In the genomic region with DNA sequence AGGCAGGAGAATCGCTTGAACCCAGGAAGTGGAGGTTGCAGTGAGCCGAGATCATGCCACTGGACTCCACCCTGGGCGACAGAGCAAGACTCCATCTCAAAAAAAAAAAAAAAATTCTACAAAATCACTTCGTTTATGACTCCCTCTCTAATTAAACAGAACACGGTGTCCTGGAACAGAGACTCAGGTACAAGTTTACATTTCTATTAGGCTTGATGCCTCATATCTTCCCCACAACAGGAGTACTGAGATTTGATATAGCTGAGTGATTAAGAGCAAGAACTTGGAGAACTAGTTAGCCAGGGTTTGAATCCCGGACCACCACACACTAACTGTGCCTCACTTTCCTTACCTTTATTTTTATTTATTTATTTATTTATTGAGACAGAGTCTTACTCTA, we compare ENCODE assay signal across 23 cellular contexts. TPM values are rescaled to one million over a fixed set of nuclear protein-coding genes. Genes with fewer than 3 reads are reported as not detected.
DNase-seq lines count a peak whose midpoint lies in the region; ATAC-seq and TF ChIP-seq lines count a peak whose summit lies in the region.
"Had no signal": no experiment of that assay in that cellular context is flagged by ENCODE, and none has a peak within 500 bp of the region (broad histone marks: within the 10 kb centered on the region; RNA-seq: fewer than 3 reads in every experiment).

No MANE protein-coding gene starts in this region.

- no peak for TF ChIP-seq CTCF in LNCaP clone FGC (IDR thresholded peaks at IDR 0.05; ENCODE audit: control insufficient read depth, extremely low read depth, insufficient read depth)
- TF ChIP-seq CTCF in progenitor cell of endocrine pancreas (IDR thresholded peaks at IDR 0.05; ENCODE audit: unreplicated experiment) = no peak
- no peak for TF ChIP-seq CTCF in vagina (IDR thresholded peaks at IDR 0.05)

- no peak overlapping the region for H4K91ac ChIP-seq in mesenchymal stem cell (ENCODE audit: low read length)

- no peak overlapping the region for H2BK12ac ChIP-seq in mesenchymal stem cell (ENCODE audit: low read length in 2 of 2)

- intact Hi-C loops in vagina (cut with DNase I) = no loop called here

- no peak overlapping the region for H2AK5ac ChIP-seq in mesenchymal stem cell (ENCODE audit: low read length, severe bottlenecking)

- H3K4me3 ChIP-seq in LNCaP clone FGC (ENCODE audit: low read depth, low read length) = no peak overlapping the region
- H3K4me3 ChIP-seq in vagina = no peak overlapping the region
- H3K4me3 ChIP-seq in mesenchymal stem cell (ENCODE audit: insufficient read depth in 1 of 2, low read depth in 1 of 2, low read length in 2 of 2) = no peak overlapping the region
- H3K4me3 ChIP-seq: adrenal gland, GM23248, smooth muscle cell had no signal

- H4K8ac ChIP-seq in mesenchymal stem cell (ENCODE audit: low read length) = no peak overlapping the region

- H3K4me2 ChIP-seq in mesenchymal stem cell (ENCODE audit: low read length, poor library complexity, severe bottlenecking) = no peak overlapping the region
- H3K4me2 ChIP-seq: smooth muscle cell had no signal

- H3K36me3 Mint-ChIP-seq in progenitor cell of endocrine pancreas (ENCODE audit: insufficient read depth) = peaks cover 7% of the 10 kb centered on the region
- H3K36me3 Mint-ChIP-seq: CD4-positive, alpha-beta memory T cell; stimulated activated effector memory CD8-positive, alpha-beta T cell treated with anti-CD3 and anti-CD28 coated beads, Interleukin-12 subunit alpha, Interleukin-12 subunit beta, amount 100 ng/mL, for 72 hours had no signal

- peak overlapping the region; percentile 59 for H3K27ac Mint-ChIP-seq in progenitor cell of endocrine pancreas
- H3K27ac Mint-ChIP-seq: activated CD4-positive, alpha-beta T cell treated with anti-CD3 and anti-CD28 coated beads for 36 hours; activated T-cell treated with anti-CD3 and anti-CD28 coated beads, Interleukin-2, amount 50 U/mL, for 24 hours; effector memory CD8-positive, alpha-beta T cell; HFFc6; stimulated activated effector memory CD8-positive, alpha-beta T cell treated with anti-CD3 and anti-CD28 coated beads, Interleukin-12 subunit alpha, Interleukin-12 subunit beta, amount 100 ng/mL, for 72 hours had no signal

- DNase-seq in LNCaP clone FGC (ENCODE audit: low read depth) = peak; percentile 79
- no peak for DNase-seq in epithelial cell of prostate (ENCODE audit: low read depth, low spot score)
- DNase-seq in progenitor cell of endocrine pancreas (ENCODE audit: low spot score, unreplicated experiment) = no peak
- no peak for DNase-seq in vagina (ENCODE audit: extremely low spot score in 2 of 2)
- DNase-seq in mesenchymal stem cell = no peak
- no peak for DNase-seq in NCI-H1092 treated with DMSO at 0.1 percent for 48 hours (lab: John Stamatoyannopoulos, UW)
- DNase-seq: activated CD4-positive, alpha-beta T cell treated with anti-CD3 and anti-CD28 coated beads for 36 hours; activated T-cell treated with anti-CD3 and anti-CD28 coated beads, Interleukin-2, amount 50 U/mL, for 24 hours; adrenal gland; effector memory CD8-positive, alpha-beta T cell; GM23248; HFFc6; Karpas-422; kidney glomerular epithelial cell; mammary epithelial cell; NCI-H1694 treated with DMSO at 0.1 percent for 48 hours; NCI-H2171; stimulated activated CD4-positive, alpha-beta T cell treated with anti-CD3 and anti-CD28 coated beads, Interleukin-2, amount 100 ng/mL, for 48 hours had no signal

- H3K27me3 ChIP-seq in vagina (no peaks in the 10 kb centered on the region), mesenchymal stem cell (ENCODE audit: control insufficient read depth in 1 of 2, insufficient read depth in 1 of 2, low read length in 2 of 2) (no peaks in the 10 kb centered on the region)
- H3K27me3 ChIP-seq: adrenal gland had no signal

- H3K14ac ChIP-seq in mesenchymal stem cell (ENCODE audit: low read length in 2 of 2) = no peak overlapping the region

- H2BK5ac ChIP-seq in mesenchymal stem cell (ENCODE audit: low read depth, low read length, poor library complexity, severe bottlenecking) = no peak overlapping the region

- peaks cover 22% of the 10 kb centered on the region for H3K4me1 Mint-ChIP-seq in progenitor cell of endocrine pancreas (ENCODE audit: low read depth)

- H2BK15ac ChIP-seq in mesenchymal stem cell (ENCODE audit: low read depth, poor library complexity, severe bottlenecking) = no peak overlapping the region

- H3K79me1 ChIP-seq in mesenchymal stem cell (replicated peaks; ENCODE audit: low read length, poor library complexity, severe bottlenecking) = no peaks in the 10 kb centered on the region

- H2AFZ ChIP-seq in mesenchymal stem cell (ENCODE audit: low read depth, low read length) = no peak overlapping the region

- ATAC-seq in HG02970 (IDR thresholded peaks at IDR 0.05; ENCODE audit: low FRiP score, unreplicated experiment) = no peak
- ATAC-seq: activated CD4-positive, alpha-beta T cell treated with anti-CD3 and anti-CD28 coated beads for 36 hours; effector memory CD8-positive, alpha-beta T cell; Panc1; stimulated activated effector memory CD8-positive, alpha-beta T cell treated with anti-CD3 and anti-CD28 coated beads, Interleukin-12 subunit alpha, Interleukin-12 subunit beta, amount 100 ng/mL, for 72 hours had no signal

- H3K27me3 Mint-ChIP-seq in progenitor cell of endocrine pancreas = no peaks in the 10 kb centered on the region
- H3K27me3 Mint-ChIP-seq: activated CD4-positive, alpha-beta T cell treated with anti-CD3 and anti-CD28 coated beads for 36 hours; activated T-cell treated with anti-CD3 and anti-CD28 coated beads, Interleukin-2, amount 50 U/mL, for 24 hours; CD4-positive, alpha-beta memory T cell; effector memory CD8-positive, alpha-beta T cell had no signal

- no peak overlapping the region for H2BK120ac ChIP-seq in mesenchymal stem cell (ENCODE audit: low read depth, low read length)

- no peak overlapping the region for H3K4ac ChIP-seq in mesenchymal stem cell (ENCODE audit: low read depth in 1 of 2, low read length in 2 of 2)

- H3K9me3 Mint-ChIP-seq in progenitor cell of endocrine pancreas (ENCODE audit: low read depth) = no peaks in the 10 kb centered on the region
- H3K9me3 Mint-ChIP-seq: activated T-cell treated with anti-CD3 and anti-CD28 coated beads, Interleukin-2, amount 50 U/mL, for 24 hours; CD4-positive, alpha-beta memory T cell; effector memory CD8-positive, alpha-beta T cell; HFFc6; stimulated activated effector memory CD8-positive, alpha-beta T cell treated with anti-CD3 and anti-CD28 coated beads, Interleukin-12 subunit alpha, Interleukin-12 subunit beta, amount 100 ng/mL, for 72 hours had no signal

- H3K4me3 Mint-ChIP-seq in progenitor cell of endocrine pancreas (ENCODE audit: low read depth) = no peak overlapping the region
- H3K4me3 Mint-ChIP-seq: activated CD4-positive, alpha-beta T cell treated with anti-CD3 and anti-CD28 coated beads for 36 hours; activated T-cell treated with anti-CD3 and anti-CD28 coated beads, Interleukin-2, amount 50 U/mL, for 24 hours; CD4-positive, alpha-beta memory T cell; effector memory CD8-positive, alpha-beta T cell; HFFc6; stimulated activated effector memory CD8-positive, alpha-beta T cell treated with anti-CD3 and anti-CD28 coated beads, Interleukin-12 subunit alpha, Interleukin-12 subunit beta, amount 100 ng/mL, for 72 hours had no signal

- H3K18ac ChIP-seq in mesenchymal stem cell (ENCODE audit: low read depth in 1 of 2, low read length in 2 of 2) = no peak overlapping the region

- WGBS in mesenchymal stem cell = 97% methylated on average over 4 of the region's 6 CpGs

- no peak overlapping the region for H3K23ac ChIP-seq in mesenchymal stem cell (ENCODE audit: low read length in 2 of 2)

- H3K4me1 ChIP-seq in vagina (peaks cover 25% of the 10 kb centered on the region), mesenchymal stem cell (ENCODE audit: control insufficient read depth, insufficient read depth, low read depth, low read length) (no peaks in the 10 kb centered on the region)
- H3K4me1 ChIP-seq: adrenal gland had no signal

- H3K27ac ChIP-seq in epithelial cell of prostate (peak overlapping the region; percentile 85), vagina (peak overlapping the region; percentile 52), mesenchymal stem cell (ENCODE audit: low read length, poor library complexity, severe bottlenecking) (no peak overlapping the region)
- H3K27ac ChIP-seq: adrenal gland, GM23248 had no signal

- H3K36me3 ChIP-seq in vagina (no peaks in the 10 kb centered on the region), mesenchymal stem cell (ENCODE audit: control insufficient read depth in 1 of 2, insufficient read depth in 2 of 2, low read depth in 1 of 2, low read length in 2 of 2) (no peaks in the 10 kb centered on the region)
- H3K36me3 ChIP-seq: adrenal gland had no signal

- no peaks in the 10 kb centered on the region for H3K9me3 ChIP-seq in vagina
- no peaks in the 10 kb centered on the region for H3K9me3 ChIP-seq in mesenchymal stem cell (ENCODE audit: control insufficient read depth, low read length)
- H3K9me3 ChIP-seq: adrenal gland had no signal

- TF ChIP-seq POLR2A in vagina (IDR thresholded peaks at IDR 0.05) = no peak

- H3K9ac ChIP-seq in mesenchymal stem cell (ENCODE audit: low read length) = no peak overlapping the region
- H3K9ac ChIP-seq: GM23248 had no signal

RNA-seq across cellular contexts. Expression of a gene that starts 42.2 kb away (rescaled TPM):
- 97.1 and 98.7 TPM in 2 replicates for total RNA-seq in progenitor cell of endocrine pancreas
- 85.4 TPM for total RNA-seq in vagina
- 35.1 TPM for polyA plus RNA-seq in mesenchymal stem cell (2013, experiment 1 of 2)
- 35.0 TPM for polyA plus RNA-seq in mesenchymal stem cell (2013, experiment 2 of 2)
